15 cellular contexts compared by ENCODE assay signal in genomic region chr22:35452351-35452781, GRCh38.
DNase-seq lines count a peak whose midpoint lies in the region; ATAC-seq and TF ChIP-seq lines count a peak whose summit lies in the region.
"Had no signal": no experiment of that assay in that cellular context is flagged by ENCODE, and none has a peak within 500 bp of the region (broad histone marks: within the 10 kb centered on the region; RNA-seq: fewer than 3 reads in every experiment).

No MANE protein-coding gene starts in this region.

- H3K27ac ChIP-seq in C4-2B = peak overlapping the region; percentile 83
- H3K27ac ChIP-seq: esophagus squamous epithelium had no signal

- H3K4me1 Mint-ChIP-seq in nephron progenitor cell = peaks cover 55% of the 10 kb centered on the region

- ATAC-seq in GM21367 (IDR thresholded peaks at IDR 0.05; ENCODE audit: unreplicated experiment) (no peak), HG02588 (IDR thresholded peaks at IDR 0.05; ENCODE audit: unreplicated experiment) (no peak), HG02870 (IDR thresholded peaks at IDR 0.05; ENCODE audit: unreplicated experiment) (no peak)
- ATAC-seq: naive thymus-derived CD4-positive, alpha-beta T cell; Panc1 had no signal

- peak overlapping the region; percentile 55 for H3K27ac Mint-ChIP-seq in nephron progenitor cell
- H3K27ac Mint-ChIP-seq: naive thymus-derived CD4-positive, alpha-beta T cell had no signal

- H3K9me3 Mint-ChIP-seq in nephron progenitor cell = no peaks in the 10 kb centered on the region

- H3K36me3 Mint-ChIP-seq in nephron progenitor cell (ENCODE audit: low read depth) = peaks cover 18% of the 10 kb centered on the region

- peaks cover 16% of the 10 kb centered on the region for H3K27me3 Mint-ChIP-seq in nephron progenitor cell (ENCODE audit: low read depth, poor library complexity)
- H3K27me3 Mint-ChIP-seq: naive thymus-derived CD4-positive, alpha-beta T cell had no signal

- TF ChIP-seq CTCF in C4-2B (conservative IDR thresholded peaks at IDR 0.05) (no peak), nephron progenitor cell (IDR thresholded peaks at IDR 0.05) (no peak)

- DNase-seq in DMS53 (lab: John Stamatoyannopoulos, UW) (peak; percentile 75), SW480 (ENCODE audit: low spot score) (peak; percentile 19), nephron progenitor cell (no peak)
- DNase-seq in stimulated activated CD4-positive, alpha-beta T cell treated with anti-CD3 and anti-CD28 coated beads, Interleukin-1b, Interleukin-23, amount 100 ng/mL, for 48 hours = no peak
- DNase-seq: activated CD4-positive, alpha-beta T cell treated with anti-CD3 and anti-CD28 coated beads for 1 hour; esophagus squamous epithelium; naive thymus-derived CD4-positive, alpha-beta T cell; NCI-H1694; stimulated activated CD4-positive, alpha-beta T cell treated with anti-CD3 and anti-CD28 coated beads, Interleukin-2, amount 100 ng/mL, for 48 hours; T1000 had no signal

- H3K4me3 Mint-ChIP-seq in nephron progenitor cell = no peak overlapping the region
- H3K4me3 Mint-ChIP-seq: naive thymus-derived CD4-positive, alpha-beta T cell had no signal

Comparison
In these comparisons a context has a peak if more than half of its experiments do, and no peak if none do; other contexts are left out.
1. DNase-seq: peak in DMS53 (single experiment) and SW480 (single experiment); none in nephron progenitor cell (single experiment) and stimulated activated CD4-positive, alpha-beta T cell treated with anti-CD3 and anti-CD28 coated beads, Interleukin-1b, Interleukin-23, amount 100 ng/mL, for 48 hours (single experiment).